ENCODE assay signal across 16 cellular contexts in the genomic region with DNA sequence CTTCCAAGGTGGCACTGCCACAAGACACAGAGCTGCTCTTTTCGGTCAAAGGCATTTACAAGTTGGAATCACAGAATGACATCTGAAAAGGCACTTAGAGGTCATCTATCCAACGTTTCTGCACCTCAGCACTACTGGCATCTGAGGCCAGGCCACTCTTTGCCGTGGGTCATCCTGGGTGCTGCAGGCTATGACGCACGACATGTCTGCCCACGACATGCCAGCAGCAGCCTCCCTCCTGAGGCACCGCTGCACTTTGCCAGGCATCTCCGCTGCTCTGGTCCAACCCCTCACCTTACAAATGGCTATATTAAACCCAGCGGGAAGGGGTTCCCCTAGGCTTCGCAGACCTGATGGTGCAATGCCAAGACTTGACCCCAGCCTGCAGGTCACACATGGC. TPM values are rescaled to one million over a fixed set of nuclear protein-coding genes. Genes with fewer than 3 reads are reported as not detected.
DNase-seq lines count a peak whose midpoint lies in the region; ATAC-seq and TF ChIP-seq lines count a peak whose summit lies in the region.
"Had no signal": no experiment of that assay in that cellular context is flagged by ENCODE, and none has a peak within 500 bp of the region (broad histone marks: within the 10 kb centered on the region; RNA-seq: fewer than 3 reads in every experiment).

No MANE protein-coding gene starts in this region.

- TF ChIP-seq POLR2A in suprapubic skin (IDR thresholded peaks at IDR 0.05): no peak

- H3K4me3 ChIP-seq in heart right ventricle (no peak overlapping the region), left ventricle myocardium inferior (no peak overlapping the region), suprapubic skin (no peak overlapping the region)
- H3K4me3 ChIP-seq: left lung had no signal

- H3K4me1 ChIP-seq in heart right ventricle (peaks cover 25 to 61% (median 57%) of the 10 kb centered on the region in 9 donors), left ventricle myocardium inferior (peaks cover 56% of the 10 kb centered on the region), suprapubic skin (peaks cover 88% of the 10 kb centered on the region)

- TF ChIP-seq CTCF in heart right ventricle (IDR thresholded peaks at IDR 0.05) (no peak), left ventricle myocardium inferior (IDR thresholded peaks at IDR 0.05; ENCODE audit: borderline replicate concordance) (no peak), suprapubic skin (IDR thresholded peaks at IDR 0.05) (no peak)

- intact Hi-C loops in heart right ventricle (cut with DNase I): no loop called here
- intact Hi-C loops in left ventricle myocardium inferior (cut with micrococcal nuclease): no loop called here

- ATAC-seq in heart right ventricle: peak in 5 of 8 donors; percentile 13 to 69 (median 46)
- ATAC-seq: left lung, Right ventricle myocardium inferior, T-cell, WTC11 had no signal

- WGBS in heart right ventricle, 2 donors: 75 to 79% methylated on average over 10 of the region's 10 CpGs
- 39% methylated on average over 9 of the region's 10 CpGs for WGBS in suprapubic skin

- H3K36me3 ChIP-seq in heart right ventricle: peaks cover 0 to 90% (median 49%) of the 10 kb centered on the region in 9 donors
- H3K36me3 ChIP-seq in left ventricle myocardium inferior: peaks cover 59% of the 10 kb centered on the region
- H3K36me3 ChIP-seq in suprapubic skin: peaks cover 47% of the 10 kb centered on the region

- H3K27ac ChIP-seq in heart right ventricle (peak overlapping the region in 2 of 10 donors; percentile 5 to 23), left ventricle myocardium inferior (replicated peaks) (no peak overlapping the region), layer of hippocampus (ENCODE audit: low read depth, low read length) (peak overlapping the region; percentile 6), suprapubic skin (peak overlapping the region; percentile 8)
- H3K27ac ChIP-seq: left lung had no signal

- H3K27me3 ChIP-seq in heart right ventricle: no peaks in the 10 kb centered on the region
- H3K27me3 ChIP-seq in left ventricle myocardium inferior (ENCODE audit: low read depth): no peaks in the 10 kb centered on the region
- H3K27me3 ChIP-seq in layer of hippocampus (ENCODE audit: control insufficient read depth, insufficient read depth, low read length): no peaks in the 10 kb centered on the region
- no peaks in the 10 kb centered on the region for H3K27me3 ChIP-seq in suprapubic skin
- H3K27me3 ChIP-seq: left lung had no signal

- in situ Hi-C loops in G401 (cut with HindIII; ENCODE audit: low sequenced_read_pairs): no loop called here

- no peak for TF ChIP-seq EP300 in suprapubic skin (IDR thresholded peaks at IDR 0.05)

- H3K9me3 ChIP-seq in heart right ventricle (no peaks in the 10 kb centered on the region), left ventricle myocardium inferior (replicated peaks) (no peaks in the 10 kb centered on the region), suprapubic skin (no peaks in the 10 kb centered on the region)
- H3K9me3 ChIP-seq: left lung had no signal

- no peak for DNase-seq in heart right ventricle
- DNase-seq in left ventricle myocardium inferior: no peak
- no peak for DNase-seq in suprapubic skin (ENCODE audit: low spot score in 2 of 2)
- no peak for DNase-seq in AG20443 (ENCODE audit: low spot score)
- DNase-seq in G401 (ENCODE audit: low spot score): no peak
- DNase-seq: activated gamma-delta T cell; aorta; endodermal cell; NCI-H2029 treated with DMSO at 0.1 percent for 48 hours; NCI-H510A; stimulated activated naive CD4-positive, alpha-beta T cell; T-cell had no signal

RNA-seq across cellular contexts. Expression of gene SURF4, which starts 8.1 kb away (rescaled TPM):
- 100 to 1,000 TPM in 1 of 10 donors, 10 to 100 TPM in 9; 56.1 to 104 (median 64.2) TPM for total RNA-seq in heart right ventricle
- polyA plus RNA-seq in heart right ventricle: 100 to 1,000 TPM in 1 of 2 donors, 10 to 100 TPM in 1; 21.5 to 113 TPM
- total RNA-seq in left ventricle myocardium inferior: 61.9 TPM
- 100 to 1,000 TPM in 3 of 4 donors, 10 to 100 TPM in 1; 71.7 to 136 (median 118) TPM for total RNA-seq in suprapubic skin
- 333 and 361 TPM in 2 replicates for total RNA-seq in G401 (2014; rRNA removed; shearing (Covaris generic))

RNA-seq across cellular contexts. Expression of gene STKLD1, which starts 8.4 kb away (rescaled TPM):
- total RNA-seq in heart right ventricle (1 to 10 TPM in 3 of 10 donors, under 1 TPM in 5, not detected in 2; 0.20 to 1.7 (median 0.68) TPM), left ventricle myocardium inferior (not detected), suprapubic skin (1 to 10 TPM in 3 of 4 donors, not detected in 1; 1.8 to 4.2 (median 2.3) TPM)
- 1 to 10 TPM in 1 of 2 donors, under 1 TPM in 1; 0.17 to 1.5 TPM for polyA plus RNA-seq in heart right ventricle
- total RNA-seq in G401 (2014; rRNA removed; shearing (Covaris generic)): 0.37 and 1.1 TPM in 2 replicates

RNA-seq across cellular contexts. Expression of gene SURF2, which starts 11.4 kb away (rescaled TPM):
- total RNA-seq in heart right ventricle (10 to 100 TPM in 9 of 10 donors, 1 to 10 TPM in 1; 9.7 to 16.0 (median 14.1) TPM), left ventricle myocardium inferior (17.4 TPM), suprapubic skin (10 to 100 TPM; 15.3 to 42.3 (median 31.2) TPM)
- polyA plus RNA-seq in heart right ventricle: 10 to 100 TPM; 31.5 to 44.8 TPM
- total RNA-seq in G401 (2014; rRNA removed; shearing (Covaris generic)): 32.3 and 47.5 TPM in 2 replicates

RNA-seq across cellular contexts. Expression of gene SURF1, which starts 11.5 kb away (rescaled TPM):
- total RNA-seq in heart right ventricle (10 to 100 TPM; 41.7 to 75.0 (median 58.2) TPM), left ventricle myocardium inferior (60.7 TPM), suprapubic skin (10 to 100 TPM; 29.1 to 45.0 (median 33.4) TPM)
- polyA plus RNA-seq in heart right ventricle: 10 to 100 TPM; 83.9 to 85.4 TPM
- 33.8 and 51.7 TPM in 2 replicates for total RNA-seq in G401 (2014; rRNA removed; shearing (Covaris generic))

RNA-seq across cellular contexts. Expression of gene RPL7A, which starts 19.8 kb away (rescaled TPM):
- total RNA-seq in heart right ventricle (1,000 to 10,000 TPM in 3 of 10 donors, 100 to 1,000 TPM in 7; 859 to 1,268 (median 927) TPM), left ventricle myocardium inferior (859 TPM), suprapubic skin (1,000 to 10,000 TPM; 1,468 to 3,048 (median 2,531) TPM)
- polyA plus RNA-seq in heart right ventricle: 1,000 to 10,000 TPM in 1 of 2 donors, 100 to 1,000 TPM in 1; 903 to 3,182 TPM
- 3,218 and 3,629 TPM in 2 replicates for total RNA-seq in G401 (2014; rRNA removed; shearing (Covaris generic))
